Comparison of ENCODE assay signal across 1 cellular context in the genomic region with DNA sequence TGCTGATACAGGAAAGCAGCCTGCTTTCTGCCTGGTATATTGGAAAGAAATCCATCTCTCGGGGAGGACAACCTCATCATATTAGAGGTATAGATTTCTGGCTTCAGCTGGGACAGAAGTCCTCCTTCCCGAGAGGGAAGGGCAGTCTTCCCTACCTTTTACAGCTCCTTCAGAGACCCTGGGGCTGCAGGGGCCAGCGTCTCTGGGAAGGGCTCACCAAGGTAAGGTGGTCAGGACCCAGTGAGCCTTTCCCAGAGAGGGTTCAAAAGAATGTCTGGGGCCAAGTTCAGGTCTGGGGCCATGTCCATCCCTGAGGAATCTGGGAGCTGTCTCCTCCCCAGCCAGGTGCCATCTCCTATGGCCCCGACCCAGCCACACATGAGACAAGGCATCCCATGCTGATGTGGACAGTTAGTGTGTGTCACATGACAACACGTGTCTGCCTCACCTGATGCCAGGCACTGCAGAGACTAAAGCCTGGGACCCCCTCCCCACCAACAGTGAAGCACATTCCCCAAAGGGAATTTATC.
TF ChIP-seq lines count a peak whose summit lies in the region.

No MANE protein-coding gene starts in this region.

TF ChIP-seq in HepG2, 621 proteins besides CTCF, POLR2A, EP300 and RAD21 (continued from another document):
- TF ChIP-seq, protein P1, sequence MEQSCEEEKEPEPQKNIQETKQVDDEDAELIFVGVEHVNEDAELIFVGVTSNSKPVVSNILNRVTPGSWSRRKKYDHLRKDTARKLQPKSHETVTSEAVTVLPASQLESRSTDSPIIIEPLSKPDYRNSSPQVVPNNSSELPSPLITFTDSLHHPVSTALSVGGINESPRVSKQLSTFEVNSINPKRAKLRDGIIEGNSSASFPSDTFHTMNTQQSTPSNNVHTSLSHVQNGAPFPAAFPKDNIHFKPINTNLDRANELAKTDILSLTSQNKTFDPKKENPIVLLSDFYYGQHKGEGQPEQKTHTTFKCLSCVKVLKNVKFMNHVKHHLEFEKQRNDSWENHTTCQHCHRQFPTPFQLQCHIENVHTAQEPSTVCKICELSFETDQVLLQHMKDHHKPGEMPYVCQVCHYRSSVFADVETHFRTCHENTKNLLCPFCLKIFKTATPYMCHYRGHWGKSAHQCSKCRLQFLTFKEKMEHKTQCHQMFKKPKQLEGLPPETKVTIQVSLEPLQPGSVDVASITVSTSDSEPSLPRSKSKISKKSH (CRISPR knock-in tag; IDR thresholded peaks at IDR 0.05; ENCODE audit: borderline replicate concordance): no peak
- TF ChIP-seq, protein P2, sequence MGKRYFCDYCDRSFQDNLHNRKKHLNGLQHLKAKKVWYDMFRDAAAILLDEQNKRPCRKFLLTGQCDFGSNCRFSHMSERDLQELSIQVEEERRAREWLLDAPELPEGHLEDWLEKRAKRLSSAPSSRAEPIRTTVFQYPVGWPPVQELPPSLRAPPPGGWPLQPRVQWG (CRISPR knock-in tag; IDR thresholded peaks at IDR 0.05; ENCODE audit: borderline replicate concordance, low read depth): no peak
- TF ChIP-seq, protein P3, sequence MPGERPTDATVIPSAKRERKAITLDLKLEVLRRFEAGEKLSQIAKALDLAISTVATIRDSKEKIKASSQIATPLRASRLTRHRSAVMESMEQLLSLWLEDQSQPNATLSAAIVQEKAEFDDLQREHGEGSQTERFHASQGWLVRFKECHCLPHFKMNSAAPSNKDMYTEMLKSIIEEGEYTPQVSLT (CRISPR knock-in tag; IDR thresholded peaks at IDR 0.05; ENCODE audit: borderline replicate concordance, low read depth): no peak
- TF ChIP-seq TCF12 (IDR thresholded peaks at IDR 0.05) (no peak), TCF12 (CRISPR knock-in tag; IDR thresholded peaks at IDR 0.05) (no peak), ZFP41 (CRISPR knock-in tag; IDR thresholded peaks at IDR 0.05; ENCODE audit: borderline replicate concordance) (no peak), ATAD3A (CRISPR knock-in tag; IDR thresholded peaks at IDR 0.05) (no peak)
- TF ChIP-seq, protein P4, sequence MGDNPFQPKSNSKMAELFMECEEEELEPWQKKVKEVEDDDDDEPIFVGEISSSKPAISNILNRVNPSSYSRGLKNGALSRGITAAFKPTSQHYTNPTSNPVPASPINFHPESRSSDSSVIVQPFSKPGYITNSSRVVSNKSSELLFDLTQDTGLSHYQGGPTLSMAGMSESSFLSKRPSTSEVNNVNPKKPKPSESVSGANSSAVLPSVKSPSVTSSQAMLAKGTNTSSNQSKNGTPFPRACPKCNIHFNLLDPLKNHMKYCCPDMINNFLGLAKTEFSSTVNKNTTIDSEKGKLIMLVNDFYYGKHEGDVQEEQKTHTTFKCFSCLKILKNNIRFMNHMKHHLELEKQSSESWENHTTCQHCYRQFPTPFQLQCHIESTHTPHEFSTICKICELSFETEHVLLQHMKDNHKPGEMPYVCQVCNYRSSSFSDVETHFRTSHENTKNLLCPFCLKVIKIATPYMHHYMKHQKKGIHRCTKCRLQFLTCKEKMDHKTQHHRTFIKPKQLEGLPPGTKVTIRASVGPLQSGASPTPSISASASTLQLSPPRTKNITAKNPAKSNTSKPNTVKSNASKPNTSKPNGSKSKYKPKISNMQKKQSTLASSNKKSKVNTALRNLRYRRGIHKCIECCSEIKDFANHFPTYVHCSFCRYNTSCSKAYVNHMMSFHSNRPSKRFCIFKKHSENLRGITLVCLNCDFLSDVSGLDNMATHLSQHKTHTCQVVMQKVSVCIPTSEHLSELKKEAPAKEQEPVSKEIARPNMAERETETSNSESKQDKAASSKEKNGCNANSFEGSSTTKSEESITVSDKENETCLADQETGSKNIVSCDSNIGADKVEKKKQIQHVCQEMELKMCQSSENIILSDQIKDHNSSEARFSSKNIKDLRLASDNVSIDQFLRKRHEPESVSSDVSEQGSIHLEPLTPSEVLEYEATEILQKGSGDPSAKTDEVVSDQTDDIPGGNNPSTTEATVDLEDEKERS (CRISPR knock-in tag; IDR thresholded peaks at IDR 0.05): no peak
- TF ChIP-seq, protein P5, sequence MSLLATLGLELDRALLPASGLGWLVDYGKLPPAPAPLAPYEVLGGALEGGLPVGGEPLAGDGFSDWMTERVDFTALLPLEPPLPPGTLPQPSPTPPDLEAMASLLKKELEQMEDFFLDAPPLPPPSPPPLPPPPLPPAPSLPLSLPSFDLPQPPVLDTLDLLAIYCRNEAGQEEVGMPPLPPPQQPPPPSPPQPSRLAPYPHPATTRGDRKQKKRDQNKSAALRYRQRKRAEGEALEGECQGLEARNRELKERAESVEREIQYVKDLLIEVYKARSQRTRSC (CRISPR knock-in tag; IDR thresholded peaks at IDR 0.05; ENCODE audit: low read depth): no peak
